In genomic region chr2:199851499-199851816, GRCh38 we compare ENCODE assay signal across 8 cellular contexts. TPM values are rescaled to one million over a fixed set of nuclear protein-coding genes. Genes with fewer than 3 reads are reported as not detected.
DNase-seq lines count a peak whose midpoint lies in the region; ATAC-seq and TF ChIP-seq lines count a peak whose summit lies in the region.

No MANE protein-coding gene starts in this region.

- peak overlapping the region in 15 of 21 experiments; percentile 6 to 80 (median 42) for H3K27ac ChIP-seq in skin epidermis

- H3K4me3 ChIP-seq in H7 (ENCODE audit: insufficient read depth, low read depth, low read length): peak overlapping the region; percentile 74
- peak overlapping the region; percentile 55 to 72 (median 61) for H3K4me3 ChIP-seq in skin epidermis

- H3K36me3 Mint-ChIP-seq in activated B cell treated with CpG ODN at 0.5 μM for 24 hours (ENCODE audit: low read depth): peaks cover 2% of the 10 kb centered on the region

- no peak for DNase-seq in H7
- no peak for DNase-seq in activated B cell treated with CpG ODN at 0.5 μM for 24 hours
- DNase-seq in germinal center (ENCODE audit: low spot score): peak; percentile 18
- DNase-seq in NCI-H524 (lab: John Stamatoyannopoulos, UW): no peak
- DNase-seq in SKM-1 treated with dmso at 0.1 percent for 144 hours (lab: John Stamatoyannopoulos, UW; ENCODE audit: unreplicated experiment): no peak

- no peak for ATAC-seq in activated B cell treated with CpG ODN at 0.5 μM for 24 hours (ENCODE audit: low read depth)
- ATAC-seq in GM18519 (IDR thresholded peaks at IDR 0.05; ENCODE audit: low FRiP score, unreplicated experiment): no peak
- ATAC-seq in GM21515 (IDR thresholded peaks at IDR 0.05; ENCODE audit: unreplicated experiment): no peak

- CTCF ChIA-PET in activated B cell treated with CpG ODN at 0.5 μM for 24 hours (lab: Charles Lee): interaction anchor here (1.4 kb wide), 1 partner anchor 9 kb away, joined by 4 read pairs; no protein-coding TSS in a partner anchor

- peaks cover 3% of the 10 kb centered on the region; the same call in 1 of the 2 replicates for H3K27me3 ChIP-seq in H7 (ENCODE audit: control insufficient read depth, insufficient read depth, low read length)

- POLR2A ChIA-PET in activated B cell treated with CpG ODN at 0.5 μM for 24 hours (lab: Charles Lee): no interaction called here

- no peaks in the 10 kb centered on the region for H3K27me3 Mint-ChIP-seq in activated B cell treated with CpG ODN at 0.5 μM for 24 hours

- H3K36me3 ChIP-seq in H7 (replicated peaks; ENCODE audit: control insufficient read depth, insufficient read depth, low read length): no peaks in the 10 kb centered on the region

- H3K27ac Mint-ChIP-seq in activated B cell treated with CpG ODN at 0.5 μM for 24 hours: peak overlapping the region; percentile 89

- H3K4me3 Mint-ChIP-seq in activated B cell treated with CpG ODN at 0.5 μM for 24 hours: peak overlapping the region; percentile 95

- intact Hi-C loops in activated B cell treated with CpG ODN at 0.5 μM for 24 hours (cut with micrococcal nuclease): loop anchor here (1.0 to 10.0 kb wide), 6 partner anchors 10 to 661 kb away; partner anchors contain the start of genes C2orf69, KCTD18, MAIP1 and TYW5

- no peak for TF ChIP-seq CTCF in activated B cell treated with CpG ODN at 0.5 μM for 24 hours (IDR thresholded peaks at IDR 0.05)

- peaks cover 11% of the 10 kb centered on the region for H3K4me1 Mint-ChIP-seq in activated B cell treated with CpG ODN at 0.5 μM for 24 hours

- no peaks in the 10 kb centered on the region for H3K9me3 Mint-ChIP-seq in activated B cell treated with CpG ODN at 0.5 μM for 24 hours

RNA-seq across cellular contexts. Expression of gene FTCDNL1, which starts 0.5 kb away (rescaled TPM):
- 0.59 and 0.96 TPM in 2 replicates for total RNA-seq in H7 (2014; rRNA removed; shearing (Covaris generic))
- total RNA-seq in activated B cell treated with CpG ODN at 0.5 μM for 24 hours: 1.4 and 1.5 TPM in 2 replicates

RNA-seq across cellular contexts. Expression of gene C2orf69, which starts 59.6 kb away (rescaled TPM):
- 20.2 and 21.6 TPM in 2 replicates for total RNA-seq in H7 (2014; rRNA removed; shearing (Covaris generic))
- 12.1 and 12.6 TPM in 2 replicates for total RNA-seq in activated B cell treated with CpG ODN at 0.5 μM for 24 hours
